ENCODE assay signal across 1 cellular context in genomic region chr1:42176902-42177519, GRCh38.
TF ChIP-seq lines count a peak whose summit lies in the region.

No MANE protein-coding gene starts in this region.

TF ChIP-seq in GM23338, 12 proteins besides CTCF, POLR2A, EP300 and RAD21 (continued from another document):
- TF ChIP-seq, protein P1, sequence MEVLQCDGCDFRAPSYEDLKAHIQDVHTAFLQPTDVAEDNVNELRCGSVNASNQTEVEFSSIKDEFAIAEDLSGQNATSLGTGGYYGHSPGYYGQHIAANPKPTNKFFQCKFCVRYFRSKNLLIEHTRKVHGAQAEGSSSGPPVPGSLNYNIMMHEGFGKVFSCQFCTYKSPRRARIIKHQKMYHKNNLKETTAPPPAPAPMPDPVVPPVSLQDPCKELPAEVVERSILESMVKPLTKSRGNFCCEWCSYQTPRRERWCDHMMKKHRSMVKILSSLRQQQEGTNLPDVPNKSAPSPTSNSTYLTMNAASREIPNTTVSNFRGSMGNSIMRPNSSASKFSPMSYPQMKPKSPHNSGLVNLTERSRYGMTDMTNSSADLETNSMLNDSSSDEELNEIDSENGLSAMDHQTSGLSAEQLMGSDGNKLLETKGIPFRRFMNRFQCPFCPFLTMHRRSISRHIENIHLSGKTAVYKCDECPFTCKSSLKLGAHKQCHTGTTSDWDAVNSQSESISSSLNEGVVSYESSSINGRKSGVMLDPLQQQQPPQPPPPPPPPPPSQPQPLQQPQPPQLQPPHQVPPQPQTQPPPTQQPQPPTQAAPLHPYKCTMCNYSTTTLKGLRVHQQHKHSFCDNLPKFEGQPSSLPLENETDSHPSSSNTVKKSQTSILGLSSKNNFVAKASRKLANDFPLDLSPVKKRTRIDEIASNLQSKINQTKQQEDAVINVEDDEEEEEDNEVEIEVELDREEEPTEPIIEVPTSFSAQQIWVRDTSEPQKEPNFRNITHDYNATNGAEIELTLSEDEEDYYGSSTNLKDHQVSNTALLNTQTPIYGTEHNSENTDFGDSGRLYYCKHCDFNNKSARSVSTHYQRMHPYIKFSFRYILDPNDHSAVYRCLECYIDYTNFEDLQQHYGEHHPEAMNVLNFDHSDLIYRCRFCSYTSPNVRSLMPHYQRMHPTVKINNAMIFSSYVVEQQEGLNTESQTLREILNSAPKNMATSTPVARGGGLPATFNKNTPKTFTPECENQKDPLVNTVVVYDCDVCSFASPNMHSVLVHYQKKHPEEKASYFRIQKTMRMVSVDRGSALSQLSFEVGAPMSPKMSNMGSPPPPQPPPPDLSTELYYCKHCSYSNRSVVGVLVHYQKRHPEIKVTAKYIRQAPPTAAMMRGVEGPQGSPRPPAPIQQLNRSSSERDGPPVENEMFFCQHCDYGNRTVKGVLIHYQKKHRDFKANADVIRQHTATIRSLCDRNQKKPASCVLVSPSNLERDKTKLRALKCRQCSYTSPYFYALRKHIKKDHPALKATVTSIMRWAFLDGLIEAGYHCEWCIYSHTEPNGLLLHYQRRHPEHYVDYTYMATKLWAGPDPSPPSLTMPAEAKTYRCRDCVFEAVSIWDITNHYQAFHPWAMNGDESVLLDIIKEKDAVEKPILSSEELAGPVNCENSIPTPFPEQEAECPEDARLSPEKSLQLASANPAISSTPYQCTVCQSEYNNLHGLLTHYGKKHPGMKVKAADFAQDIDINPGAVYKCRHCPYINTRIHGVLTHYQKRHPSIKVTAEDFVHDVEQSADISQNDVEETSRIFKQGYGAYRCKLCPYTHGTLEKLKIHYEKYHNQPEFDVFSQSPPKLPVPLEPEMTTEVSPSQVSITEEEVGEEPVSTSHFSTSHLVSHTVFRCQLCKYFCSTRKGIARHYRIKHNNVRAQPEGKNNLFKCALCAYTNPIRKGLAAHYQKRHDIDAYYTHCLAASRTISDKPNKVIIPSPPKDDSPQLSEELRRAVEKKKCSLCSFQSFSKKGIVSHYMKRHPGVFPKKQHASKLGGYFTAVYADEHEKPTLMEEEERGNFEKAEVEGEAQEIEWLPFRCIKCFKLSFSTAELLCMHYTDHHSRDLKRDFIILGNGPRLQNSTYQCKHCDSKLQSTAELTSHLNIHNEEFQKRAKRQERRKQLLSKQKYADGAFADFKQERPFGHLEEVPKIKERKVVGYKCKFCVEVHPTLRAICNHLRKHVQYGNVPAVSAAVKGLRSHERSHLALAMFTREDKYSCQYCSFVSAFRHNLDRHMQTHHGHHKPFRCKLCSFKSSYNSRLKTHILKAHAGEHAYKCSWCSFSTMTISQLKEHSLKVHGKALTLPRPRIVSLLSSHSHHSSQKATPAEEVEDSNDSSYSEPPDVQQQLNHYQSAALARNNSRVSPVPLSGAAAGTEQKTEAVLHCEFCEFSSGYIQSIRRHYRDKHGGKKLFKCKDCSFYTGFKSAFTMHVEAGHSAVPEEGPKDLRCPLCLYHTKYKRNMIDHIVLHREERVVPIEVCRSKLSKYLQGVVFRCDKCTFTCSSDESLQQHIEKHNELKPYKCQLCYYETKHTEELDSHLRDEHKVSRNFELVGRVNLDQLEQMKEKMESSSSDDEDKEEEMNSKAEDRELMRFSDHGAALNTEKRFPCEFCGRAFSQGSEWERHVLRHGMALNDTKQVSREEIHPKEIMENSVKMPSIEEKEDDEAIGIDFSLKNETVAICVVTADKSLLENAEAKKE (CRISPR knock-in tag; IDR thresholded peaks at IDR 0.05) = no peak
- TF ChIP-seq NANOG (IDR thresholded peaks at IDR 0.05; ENCODE audit: borderline replicate concordance) (no peak), JUNB (IDR thresholded peaks at IDR 0.05; ENCODE audit: unreplicated experiment) (no peak), ZNF114 (CRISPR knock-in tag; IDR thresholded peaks at IDR 0.05) (no peak), ZNF331 (CRISPR knock-in tag; IDR thresholded peaks at IDR 0.05; ENCODE audit: low read depth) (no peak), STAT1 (IDR thresholded peaks at IDR 0.05; ENCODE audit: unreplicated experiment) (no peak), EZH2phosphoT487 (IDR thresholded peaks at IDR 0.05; ENCODE audit: unreplicated experiment) (no peak)
TF ChIP-seq in GM23338: peak in this region for 0.
